In the genomic region with DNA sequence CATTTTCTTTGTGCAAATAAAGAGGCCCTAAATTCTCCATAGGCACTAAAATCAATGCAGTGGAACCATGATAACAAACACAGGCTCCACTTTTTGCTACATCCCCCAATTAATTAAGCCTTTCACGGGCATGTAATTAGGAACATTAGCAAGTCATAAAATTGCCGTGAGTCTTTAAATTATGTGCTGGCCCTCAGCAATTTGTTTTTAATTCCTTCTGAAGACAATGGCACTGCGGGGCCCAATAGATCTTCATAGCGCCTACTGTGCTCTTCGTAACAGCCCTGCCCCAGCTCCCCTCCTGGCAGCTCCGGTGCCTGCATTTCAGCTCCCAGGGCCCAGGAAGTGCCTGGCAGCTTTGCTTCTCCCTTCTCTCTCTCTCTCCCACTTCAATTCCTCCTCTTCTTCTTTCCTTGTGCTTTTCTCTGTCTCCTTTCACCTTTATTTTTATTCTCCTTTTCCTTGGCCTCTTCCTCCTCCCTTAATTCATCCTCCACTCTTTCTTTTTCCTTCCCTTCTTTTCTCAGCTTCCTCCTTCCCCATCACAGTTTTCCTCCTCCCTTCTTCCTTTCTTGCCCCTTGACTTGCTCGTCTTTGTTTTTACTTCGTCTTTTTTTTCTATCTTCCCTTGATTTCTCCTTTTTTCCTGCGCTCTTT, we compare ENCODE assay signal across 1 cellular context.
TF ChIP-seq lines count a peak whose summit lies in the region.

No MANE protein-coding gene starts in this region.

TF ChIP-seq in GM23338, 12 proteins besides CTCF, POLR2A, EP300 and RAD21 (continued from another document):
- TF ChIP-seq, protein P1, sequence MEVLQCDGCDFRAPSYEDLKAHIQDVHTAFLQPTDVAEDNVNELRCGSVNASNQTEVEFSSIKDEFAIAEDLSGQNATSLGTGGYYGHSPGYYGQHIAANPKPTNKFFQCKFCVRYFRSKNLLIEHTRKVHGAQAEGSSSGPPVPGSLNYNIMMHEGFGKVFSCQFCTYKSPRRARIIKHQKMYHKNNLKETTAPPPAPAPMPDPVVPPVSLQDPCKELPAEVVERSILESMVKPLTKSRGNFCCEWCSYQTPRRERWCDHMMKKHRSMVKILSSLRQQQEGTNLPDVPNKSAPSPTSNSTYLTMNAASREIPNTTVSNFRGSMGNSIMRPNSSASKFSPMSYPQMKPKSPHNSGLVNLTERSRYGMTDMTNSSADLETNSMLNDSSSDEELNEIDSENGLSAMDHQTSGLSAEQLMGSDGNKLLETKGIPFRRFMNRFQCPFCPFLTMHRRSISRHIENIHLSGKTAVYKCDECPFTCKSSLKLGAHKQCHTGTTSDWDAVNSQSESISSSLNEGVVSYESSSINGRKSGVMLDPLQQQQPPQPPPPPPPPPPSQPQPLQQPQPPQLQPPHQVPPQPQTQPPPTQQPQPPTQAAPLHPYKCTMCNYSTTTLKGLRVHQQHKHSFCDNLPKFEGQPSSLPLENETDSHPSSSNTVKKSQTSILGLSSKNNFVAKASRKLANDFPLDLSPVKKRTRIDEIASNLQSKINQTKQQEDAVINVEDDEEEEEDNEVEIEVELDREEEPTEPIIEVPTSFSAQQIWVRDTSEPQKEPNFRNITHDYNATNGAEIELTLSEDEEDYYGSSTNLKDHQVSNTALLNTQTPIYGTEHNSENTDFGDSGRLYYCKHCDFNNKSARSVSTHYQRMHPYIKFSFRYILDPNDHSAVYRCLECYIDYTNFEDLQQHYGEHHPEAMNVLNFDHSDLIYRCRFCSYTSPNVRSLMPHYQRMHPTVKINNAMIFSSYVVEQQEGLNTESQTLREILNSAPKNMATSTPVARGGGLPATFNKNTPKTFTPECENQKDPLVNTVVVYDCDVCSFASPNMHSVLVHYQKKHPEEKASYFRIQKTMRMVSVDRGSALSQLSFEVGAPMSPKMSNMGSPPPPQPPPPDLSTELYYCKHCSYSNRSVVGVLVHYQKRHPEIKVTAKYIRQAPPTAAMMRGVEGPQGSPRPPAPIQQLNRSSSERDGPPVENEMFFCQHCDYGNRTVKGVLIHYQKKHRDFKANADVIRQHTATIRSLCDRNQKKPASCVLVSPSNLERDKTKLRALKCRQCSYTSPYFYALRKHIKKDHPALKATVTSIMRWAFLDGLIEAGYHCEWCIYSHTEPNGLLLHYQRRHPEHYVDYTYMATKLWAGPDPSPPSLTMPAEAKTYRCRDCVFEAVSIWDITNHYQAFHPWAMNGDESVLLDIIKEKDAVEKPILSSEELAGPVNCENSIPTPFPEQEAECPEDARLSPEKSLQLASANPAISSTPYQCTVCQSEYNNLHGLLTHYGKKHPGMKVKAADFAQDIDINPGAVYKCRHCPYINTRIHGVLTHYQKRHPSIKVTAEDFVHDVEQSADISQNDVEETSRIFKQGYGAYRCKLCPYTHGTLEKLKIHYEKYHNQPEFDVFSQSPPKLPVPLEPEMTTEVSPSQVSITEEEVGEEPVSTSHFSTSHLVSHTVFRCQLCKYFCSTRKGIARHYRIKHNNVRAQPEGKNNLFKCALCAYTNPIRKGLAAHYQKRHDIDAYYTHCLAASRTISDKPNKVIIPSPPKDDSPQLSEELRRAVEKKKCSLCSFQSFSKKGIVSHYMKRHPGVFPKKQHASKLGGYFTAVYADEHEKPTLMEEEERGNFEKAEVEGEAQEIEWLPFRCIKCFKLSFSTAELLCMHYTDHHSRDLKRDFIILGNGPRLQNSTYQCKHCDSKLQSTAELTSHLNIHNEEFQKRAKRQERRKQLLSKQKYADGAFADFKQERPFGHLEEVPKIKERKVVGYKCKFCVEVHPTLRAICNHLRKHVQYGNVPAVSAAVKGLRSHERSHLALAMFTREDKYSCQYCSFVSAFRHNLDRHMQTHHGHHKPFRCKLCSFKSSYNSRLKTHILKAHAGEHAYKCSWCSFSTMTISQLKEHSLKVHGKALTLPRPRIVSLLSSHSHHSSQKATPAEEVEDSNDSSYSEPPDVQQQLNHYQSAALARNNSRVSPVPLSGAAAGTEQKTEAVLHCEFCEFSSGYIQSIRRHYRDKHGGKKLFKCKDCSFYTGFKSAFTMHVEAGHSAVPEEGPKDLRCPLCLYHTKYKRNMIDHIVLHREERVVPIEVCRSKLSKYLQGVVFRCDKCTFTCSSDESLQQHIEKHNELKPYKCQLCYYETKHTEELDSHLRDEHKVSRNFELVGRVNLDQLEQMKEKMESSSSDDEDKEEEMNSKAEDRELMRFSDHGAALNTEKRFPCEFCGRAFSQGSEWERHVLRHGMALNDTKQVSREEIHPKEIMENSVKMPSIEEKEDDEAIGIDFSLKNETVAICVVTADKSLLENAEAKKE (CRISPR knock-in tag; IDR thresholded peaks at IDR 0.05), result no peak
- no peak for TF ChIP-seq EZH2phosphoT487 (IDR thresholded peaks at IDR 0.05; ENCODE audit: unreplicated experiment)
- TF ChIP-seq REST (IDR thresholded peaks at IDR 0.05; ENCODE audit: unreplicated experiment), result no peak
- no peak for TF ChIP-seq CREB1 (CRISPR knock-in tag; IDR thresholded peaks at IDR 0.05; ENCODE audit: low read depth)
- TF ChIP-seq ETS1 (IDR thresholded peaks at IDR 0.05), result no peak
- TF ChIP-seq POLR2AphosphoS5 (IDR thresholded peaks at IDR 0.05; ENCODE audit: low read depth), result no peak
